Comparison of ENCODE assay signal across 8 cellular contexts in the genomic region with DNA sequence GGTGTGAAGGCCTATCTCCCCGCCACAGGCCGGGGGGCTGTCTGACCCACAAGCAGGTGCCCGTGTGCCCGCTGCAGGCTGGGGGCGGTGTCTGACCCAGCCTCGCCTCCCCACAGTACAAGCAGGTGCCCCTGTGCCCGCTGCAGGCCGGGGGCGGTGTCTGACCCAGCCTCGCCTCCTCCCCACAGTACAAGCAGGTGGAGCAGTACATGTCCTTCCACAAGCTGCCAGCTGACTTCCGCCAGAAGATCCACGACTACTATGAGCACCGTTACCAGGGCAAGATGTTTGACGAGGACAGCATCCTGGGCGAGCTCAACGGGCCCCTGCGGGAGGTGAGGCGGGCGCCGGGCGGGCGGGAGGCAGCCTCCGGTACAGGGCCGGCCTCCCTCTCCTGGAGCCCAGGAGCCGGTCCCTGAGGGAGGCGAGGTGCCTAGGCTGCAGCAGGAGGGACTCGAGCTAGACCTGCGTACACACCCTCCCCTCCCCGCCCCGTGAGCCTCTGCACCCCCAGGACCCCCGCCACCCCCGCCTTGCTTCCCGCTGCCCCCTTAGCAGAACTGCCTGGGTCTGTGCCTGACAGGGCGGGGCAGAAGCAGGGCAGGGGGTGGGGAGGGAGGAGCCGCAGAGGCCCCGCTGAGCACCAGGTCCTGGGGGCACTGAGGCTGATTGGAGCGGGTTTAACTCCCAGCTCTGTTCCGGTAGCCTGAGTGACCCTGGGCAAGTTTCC. TPM values are rescaled to one million over a fixed set of nuclear protein-coding genes. Genes with fewer than 3 reads are reported as not detected.
DNase-seq lines count a peak whose midpoint lies in the region; ATAC-seq and TF ChIP-seq lines count a peak whose summit lies in the region.
"Had no signal": no experiment of that assay in that cellular context is flagged by ENCODE, and none has a peak within 500 bp of the region (broad histone marks: within the 10 kb centered on the region; RNA-seq: fewer than 3 reads in every experiment).

No MANE protein-coding gene starts in this region.

- H3K9me3 ChIP-seq in gastroesophageal sphincter: no peaks in the 10 kb centered on the region

- H3K27ac ChIP-seq in gastroesophageal sphincter: peak overlapping the region in 2 of 4 donors; percentile 35 to 59

- TF ChIP-seq POLR2A in gastroesophageal sphincter (IDR thresholded peaks at IDR 0.05): no peak

- peaks cover 23% of the 10 kb centered on the region for H3K4me1 Mint-ChIP-seq in stimulated activated naive CD8-positive, alpha-beta T cell treated with anti-CD3 and anti-CD28 coated beads, Interleukin-15, amount 100 ng/mL, for 72 hours

- no peak for TF ChIP-seq CTCF in gastroesophageal sphincter (IDR thresholded peaks at IDR 0.05)

- no CpG with 5 or more reads among the region's 38 CpGs for WGBS in gastroesophageal sphincter (ENCODE audit: low coverage in 1 of 2), 2 donors

- no peaks in the 10 kb centered on the region for H3K27me3 Mint-ChIP-seq in stimulated activated naive CD8-positive, alpha-beta T cell treated with anti-CD3 and anti-CD28 coated beads, Interleukin-15, amount 100 ng/mL, for 72 hours

- peak overlapping the region in 1 of 2 donors; percentile 38 for H3K4me3 ChIP-seq in gastroesophageal sphincter

- no peaks in the 10 kb centered on the region for H3K9me3 Mint-ChIP-seq in stimulated activated naive CD8-positive, alpha-beta T cell treated with anti-CD3 and anti-CD28 coated beads, Interleukin-15, amount 100 ng/mL, for 72 hours

- H3K4me1 ChIP-seq in gastroesophageal sphincter: peaks cover 0 to 19% (median 4%) of the 10 kb centered on the region in 3 donors

- H3K27me3 ChIP-seq in gastroesophageal sphincter: peaks cover 18% of the 10 kb centered on the region

- H3K4me3 Mint-ChIP-seq in stimulated activated naive CD8-positive, alpha-beta T cell treated with anti-CD3 and anti-CD28 coated beads, Interleukin-15, amount 100 ng/mL, for 72 hours: peak overlapping the region; percentile 83 to 88

- H3K36me3 ChIP-seq in gastroesophageal sphincter: no peaks in the 10 kb centered on the region

- peak; percentile 10 for ATAC-seq in gastroesophageal sphincter
- peak; percentile 42 for ATAC-seq in stimulated activated naive CD8-positive, alpha-beta T cell treated with anti-CD3 and anti-CD28 coated beads, Interleukin-15, amount 100 ng/mL, for 72 hours
- ATAC-seq in GM18861 (IDR thresholded peaks at IDR 0.05; ENCODE audit: unreplicated experiment): no peak

- peak; percentile 13 for DNase-seq in HT-29 (ENCODE audit: low spot score)
- DNase-seq in activated CD4-positive, alpha-beta T cell treated with anti-CD3 and anti-CD28 coated beads, Interleukin-2, amount 50 U/mL, for 1 hour: peak; percentile 30
- DNase-seq in stimulated activated naive CD8-positive, alpha-beta T cell treated with anti-CD3 and anti-CD28 coated beads, Interleukin-15, amount 100 ng/mL, for 72 hours: peak; percentile 51 to 52
- no peak for DNase-seq in ecto neural progenitor cell (ENCODE audit: low spot score)
- DNase-seq in activated CD4-positive, CD25-positive, alpha-beta regulatory T cell treated with anti-CD3 and anti-CD28 coated beads, Interleukin-2, amount 50 U/mL, for 72 hours: no peak
- DNase-seq: GOT3 had no signal

- peak overlapping the region in 1 of 2 donors; percentile 90 for H3K27ac Mint-ChIP-seq in stimulated activated naive CD8-positive, alpha-beta T cell treated with anti-CD3 and anti-CD28 coated beads, Interleukin-15, amount 100 ng/mL, for 72 hours

- TF ChIP-seq EP300 in gastroesophageal sphincter (IDR thresholded peaks at IDR 0.05): no peak

RNA-seq across cellular contexts. Expression of a gene that starts 20.6 kb away (rescaled TPM):
- 0.10 TPM in 1 of 2 replicates, not detected in the other for total RNA-seq in HT-29 (2014; rRNA removed; shearing (Covaris generic))
- total RNA-seq in gastroesophageal sphincter: under 1 TPM; 0.12 to 0.27 (median 0.21) TPM

RNA-seq across cellular contexts. Expression of a gene that starts 23.1 kb away (rescaled TPM):
- total RNA-seq in HT-29 (2014; rRNA removed; shearing (Covaris generic)): 74.3 and 89.6 TPM in 2 replicates
- total RNA-seq in gastroesophageal sphincter: 10 to 100 TPM; 22.1 to 39.5 (median 28.1) TPM

RNA-seq across cellular contexts. Expression of a gene that starts 29.4 kb away (rescaled TPM):
- 0.05 and 0.36 TPM in 2 replicates for total RNA-seq in HT-29 (2014; rRNA removed; shearing (Covaris generic))
- total RNA-seq in gastroesophageal sphincter: 1 to 10 TPM in 3 of 4 donors, under 1 TPM in 1; 0.67 to 4.7 (median 1.2) TPM

RNA-seq across cellular contexts. Expression of a gene that starts 37.8 kb away (rescaled TPM):
- 725 and 781 TPM in 2 replicates for total RNA-seq in HT-29 (2014; rRNA removed; shearing (Covaris generic))
- total RNA-seq in gastroesophageal sphincter: 100 to 1,000 TPM; 347 to 450 (median 384) TPM

RNA-seq across cellular contexts. Expression of a gene that starts 52.8 kb away (rescaled TPM):
- total RNA-seq in HT-29 (2014; rRNA removed; shearing (Covaris generic)): 123 TPM in 2 replicates
- total RNA-seq in gastroesophageal sphincter: 10 to 100 TPM; 47.7 to 57.9 (median 52.0) TPM

Comparison
In these comparisons a context has a peak if more than half of its experiments do, and no peak if none do; other contexts are left out.
1. DNase-seq: peak in HT-29 (single experiment), activated CD4-positive, alpha-beta T cell treated with anti-CD3 and anti-CD28 coated beads, Interleukin-2, amount 50 U/mL, for 1 hour (single experiment) and stimulated activated naive CD8-positive, alpha-beta T cell treated with anti-CD3 and anti-CD28 coated beads, Interleukin-15, amount 100 ng/mL, for 72 hours (2 of 2); none in ecto neural progenitor cell (single experiment) and activated CD4-positive, CD25-positive, alpha-beta regulatory T cell treated with anti-CD3 and anti-CD28 coated beads, Interleukin-2, amount 50 U/mL, for 72 hours (single experiment).